In genomic region chr3:88617283-88617682, GRCh38 we compare ENCODE assay signal across 21 cellular contexts.
"Had no signal": no experiment of that assay in that cellular context is flagged by ENCODE, and none has a peak within 500 bp of the region (broad histone marks: within the 10 kb centered on the region; RNA-seq: fewer than 3 reads in every experiment).

No MANE protein-coding gene starts in this region.

- DNase-seq: activated CD4-positive, alpha-beta T cell treated with anti-CD3 and anti-CD28 coated beads, Interleukin-2, amount 10 ng/mL, durations not matched to agents 7 days and 5 days; activated CD8-positive, alpha-beta T cell treated with anti-CD3 and anti-CD28 coated beads, Interleukin-2, amount 10 ng/mL, durations not matched to agents 7 days and 5 days; activated naive CD4-positive, alpha-beta T cell treated with Interleukin-2 at 50 U/mL for 16 hours; activated naive CD8-positive, alpha-beta T cell treated with anti-CD3 and anti-CD28 coated beads, Interleukin-2, amount 10 ng/mL, durations not matched to agents 7 days and 5 days; activated T-cell treated with anti-CD3 and anti-CD28 coated beads, Interleukin-2, amount 50 U/mL, for 24 hours; amygdala; effector memory CD8-positive, alpha-beta T cell; esophagus squamous epithelium; mucosa of descending colon; naive B cell; ovary; right lobe of liver; small intestine; stimulated activated CD4-positive, alpha-beta T cell treated with anti-CD3 and anti-CD28 coated beads, Interleukin-15, amount 100 ng/mL, for 24 hours; stimulated activated CD4-positive, alpha-beta T cell treated with anti-CD3 and anti-CD28 coated beads, Interleukin-2, amount 100 ng/mL, for 48 hours; trophoblast cell had no signal

- H3K27me3 Mint-ChIP-seq: activated CD4-positive, alpha-beta T cell treated with anti-CD3 and anti-CD28 coated beads, Interleukin-2, amount 10 ng/mL, durations not matched to agents 7 days and 5 days; activated naive CD8-positive, alpha-beta T cell treated with anti-CD3 and anti-CD28 coated beads, Interleukin-2, amount 10 ng/mL, durations not matched to agents 7 days and 5 days; activated T-cell treated with anti-CD3 and anti-CD28 coated beads, Interleukin-2, amount 50 U/mL, for 24 hours; effector memory CD8-positive, alpha-beta T cell; memory B cell; naive B cell; stimulated activated naive CD8-positive, alpha-beta T cell treated with anti-CD3 and anti-CD28 coated beads, Interleukin-15, Interleukin-2, amounts not matched to agents 100 ng/mL and 50 ng/mL, for 24 hours had no signal

- H3K9me3 Mint-ChIP-seq: activated CD4-positive, alpha-beta T cell treated with anti-CD3 and anti-CD28 coated beads, Interleukin-2, amount 10 ng/mL, durations not matched to agents 7 days and 5 days; activated naive CD8-positive, alpha-beta T cell treated with anti-CD3 and anti-CD28 coated beads, Interleukin-2, amount 10 ng/mL, durations not matched to agents 7 days and 5 days; activated T-helper 2 cell treated with anti-CD3 and anti-CD28 coated beads, Interferon-gamma antibody, Interleukin-2, Interleukin-4, amounts not matched to agents 10 μg/mL and 5 μg/mL and 100 μg/mL, durations not matched to agents 14 hours and 24 hours and 36 hours; memory B cell; naive B cell; neural progenitor cell had no signal

- H3K4me3 Mint-ChIP-seq: activated CD4-positive, alpha-beta T cell treated with anti-CD3 and anti-CD28 coated beads, Interleukin-2, amount 10 ng/mL, durations not matched to agents 7 days and 5 days; activated CD8-positive, alpha-beta T cell treated with anti-CD3 and anti-CD28 coated beads, Interleukin-2, amount 10 ng/mL, durations not matched to agents 7 days and 5 days; activated naive CD8-positive, alpha-beta T cell treated with anti-CD3 and anti-CD28 coated beads, Interleukin-2, amount 10 ng/mL, durations not matched to agents 7 days and 5 days; activated T-cell treated with anti-CD3 and anti-CD28 coated beads, Interleukin-2, amount 50 U/mL, for 24 hours; effector memory CD8-positive, alpha-beta T cell; memory B cell; naive B cell; neural progenitor cell; stimulated activated naive CD8-positive, alpha-beta T cell treated with anti-CD3 and anti-CD28 coated beads, Interleukin-15, Interleukin-2, amounts not matched to agents 100 ng/mL and 50 ng/mL, for 24 hours had no signal

- H3K27ac Mint-ChIP-seq: activated CD4-positive, alpha-beta T cell treated with anti-CD3 and anti-CD28 coated beads, Interleukin-2, amount 10 ng/mL, durations not matched to agents 7 days and 5 days; activated CD8-positive, alpha-beta T cell treated with anti-CD3 and anti-CD28 coated beads, Interleukin-2, amount 10 ng/mL, durations not matched to agents 7 days and 5 days; activated naive CD8-positive, alpha-beta T cell treated with anti-CD3 and anti-CD28 coated beads, Interleukin-2, amount 10 ng/mL, durations not matched to agents 7 days and 5 days; activated T-cell treated with anti-CD3 and anti-CD28 coated beads, Interleukin-2, amount 50 U/mL, for 24 hours; activated T-helper 2 cell treated with anti-CD3 and anti-CD28 coated beads, Interferon-gamma antibody, Interleukin-2, Interleukin-4, amounts not matched to agents 10 μg/mL and 5 μg/mL and 100 μg/mL, durations not matched to agents 14 hours and 24 hours and 36 hours; effector memory CD8-positive, alpha-beta T cell; memory B cell; naive B cell; neural progenitor cell; stimulated activated naive CD8-positive, alpha-beta T cell treated with anti-CD3 and anti-CD28 coated beads, Interleukin-15, Interleukin-2, amounts not matched to agents 100 ng/mL and 50 ng/mL, for 24 hours had no signal

- H3K4me1 Mint-ChIP-seq: activated CD4-positive, alpha-beta T cell treated with anti-CD3 and anti-CD28 coated beads, Interleukin-2, amount 10 ng/mL, durations not matched to agents 7 days and 5 days; activated naive CD8-positive, alpha-beta T cell treated with anti-CD3 and anti-CD28 coated beads, Interleukin-2, amount 10 ng/mL, durations not matched to agents 7 days and 5 days; naive B cell had no signal

- ATAC-seq: activated CD4-positive, CD25-positive, alpha-beta regulatory T cell treated with anti-CD3 and anti-CD28 coated beads, Interleukin-2, amount 50 U/mL, for 24 hours; activated CD8-positive, alpha-beta T cell treated with anti-CD3 and anti-CD28 coated beads, Interleukin-2, amount 10 ng/mL, durations not matched to agents 7 days and 5 days; effector memory CD8-positive, alpha-beta T cell; mucosa of descending colon; right lobe of liver had no signal

- H3K36me3 Mint-ChIP-seq: activated naive CD8-positive, alpha-beta T cell treated with anti-CD3 and anti-CD28 coated beads, Interleukin-2, amount 10 ng/mL, durations not matched to agents 7 days and 5 days; memory B cell; naive B cell; neural progenitor cell had no signal
